Comparison of ENCODE assay signal across 1 cellular context in genomic region chr15:84638103-84638502, GRCh38.
A peak's percentile ranks its signal among the peaks of the same experiment; 100 is the strongest.
TF ChIP-seq lines count a peak whose summit lies in the region.

No MANE protein-coding gene starts in this region.

TF ChIP-seq in K562, 482 proteins besides CTCF, POLR2A, EP300 and RAD21 (continued from another document):
- TF ChIP-seq HOMEZ (CRISPR knock-in tag; IDR thresholded peaks at IDR 0.05) = no peak
- TF ChIP-seq BRCA1 (IDR thresholded peaks at IDR 0.05) = no peak
- TF ChIP-seq BRCA1 (CRISPR knock-in tag; IDR thresholded peaks at IDR 0.05) = no peak
- 0 out of 2 replicates have a peak, but pooled peaks have one; percentile 31 for TF ChIP-seq ZNF592 (IDR thresholded peaks at IDR 0.05)
- no peak for TF ChIP-seq GABPA (tag; conservative IDR thresholded peaks at IDR 0.05; ENCODE audit: low read depth)
- no peak for TF ChIP-seq GTF2B (IDR thresholded peaks at IDR 0.05; ENCODE audit: extremely low read depth, insufficient read length)
- TF ChIP-seq ZNF79 (CRISPR knock-in tag; IDR thresholded peaks at IDR 0.05; ENCODE audit: low read depth) = no peak
- no peak for TF ChIP-seq CREB5 (CRISPR knock-in tag; IDR thresholded peaks at IDR 0.05)
- TF ChIP-seq ZNF347 (CRISPR knock-in tag; IDR thresholded peaks at IDR 0.05; ENCODE audit: low read depth) = no peak
- 0 out of 2 replicates have a peak, but pooled peaks have one; percentile 9 for TF ChIP-seq NFE2 (IDR thresholded peaks at IDR 0.05; ENCODE audit: low read depth)
- TF ChIP-seq DACH1 (IDR thresholded peaks at IDR 0.05; ENCODE audit: partially characterized antibody) = no peak
- TF ChIP-seq MAX (CRISPR knock-in tag; IDR thresholded peaks at IDR 0.05) = 0 out of 2 replicates have a peak, but pooled peaks have one; percentile 16
- TF ChIP-seq, protein P1, sequence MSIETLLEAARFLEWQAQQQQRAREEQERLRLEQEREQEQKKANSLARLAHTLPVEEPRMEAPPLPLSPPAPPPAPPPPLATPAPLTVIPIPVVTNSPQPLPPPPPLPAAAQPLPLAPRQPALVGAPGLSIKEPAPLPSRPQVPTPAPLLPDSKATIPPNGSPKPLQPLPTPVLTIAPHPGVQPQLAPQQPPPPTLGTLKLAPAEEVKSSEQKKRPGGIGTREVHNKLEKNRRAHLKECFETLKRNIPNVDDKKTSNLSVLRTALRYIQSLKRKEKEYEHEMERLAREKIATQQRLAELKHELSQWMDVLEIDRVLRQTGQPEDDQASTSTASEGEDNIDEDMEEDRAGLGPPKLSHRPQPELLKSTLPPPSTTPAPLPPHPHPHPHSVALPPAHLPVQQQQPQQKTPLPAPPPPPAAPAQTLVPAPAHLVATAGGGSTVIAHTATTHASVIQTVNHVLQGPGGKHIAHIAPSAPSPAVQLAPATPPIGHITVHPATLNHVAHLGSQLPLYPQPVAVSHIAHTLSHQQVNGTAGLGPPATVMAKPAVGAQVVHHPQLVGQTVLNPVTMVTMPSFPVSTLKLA (conservative IDR thresholded peaks at IDR 0.05) = peak in 1 of 2 experiments; percentile 33; a peak in 1 of 4 replicates
- no peak for TF ChIP-seq ZNF324 (CRISPR knock-in tag; IDR thresholded peaks at IDR 0.05)
- TF ChIP-seq C11orf30 (IDR thresholded peaks at IDR 0.05; ENCODE audit: low read depth) = no peak
- TF ChIP-seq NR2C2 (CRISPR knock-in tag; IDR thresholded peaks at IDR 0.05) = no peak
- no peak for TF ChIP-seq NR2C2 (tag; IDR thresholded peaks at IDR 0.05)
- TF ChIP-seq PHF20 (IDR thresholded peaks at IDR 0.05; ENCODE audit: partially characterized antibody) = no peak
- TF ChIP-seq COPS2 (conservative IDR thresholded peaks at IDR 0.05) = no peak
- TF ChIP-seq NCOR1 (IDR thresholded peaks at IDR 0.05) = no peak
- no peak; the same call in 1 of the 2 replicates for TF ChIP-seq ZNF24 (IDR thresholded peaks at IDR 0.05)
- TF ChIP-seq HNRNPH1 (optimal IDR thresholded peaks at IDR 0.05; ENCODE audit: low read depth, low read length) = no peak
- TF ChIP-seq MTA1 (IDR thresholded peaks at IDR 0.05; ENCODE audit: borderline replicate concordance) = no peak
- TF ChIP-seq NFYB (IDR thresholded peaks at IDR 0.05; ENCODE audit: extremely low read depth, insufficient read length) = no peak
- no peak for TF ChIP-seq MTF1 (CRISPR knock-in tag; IDR thresholded peaks at IDR 0.05; ENCODE audit: borderline replicate concordance)
- TF ChIP-seq, protein P2, sequence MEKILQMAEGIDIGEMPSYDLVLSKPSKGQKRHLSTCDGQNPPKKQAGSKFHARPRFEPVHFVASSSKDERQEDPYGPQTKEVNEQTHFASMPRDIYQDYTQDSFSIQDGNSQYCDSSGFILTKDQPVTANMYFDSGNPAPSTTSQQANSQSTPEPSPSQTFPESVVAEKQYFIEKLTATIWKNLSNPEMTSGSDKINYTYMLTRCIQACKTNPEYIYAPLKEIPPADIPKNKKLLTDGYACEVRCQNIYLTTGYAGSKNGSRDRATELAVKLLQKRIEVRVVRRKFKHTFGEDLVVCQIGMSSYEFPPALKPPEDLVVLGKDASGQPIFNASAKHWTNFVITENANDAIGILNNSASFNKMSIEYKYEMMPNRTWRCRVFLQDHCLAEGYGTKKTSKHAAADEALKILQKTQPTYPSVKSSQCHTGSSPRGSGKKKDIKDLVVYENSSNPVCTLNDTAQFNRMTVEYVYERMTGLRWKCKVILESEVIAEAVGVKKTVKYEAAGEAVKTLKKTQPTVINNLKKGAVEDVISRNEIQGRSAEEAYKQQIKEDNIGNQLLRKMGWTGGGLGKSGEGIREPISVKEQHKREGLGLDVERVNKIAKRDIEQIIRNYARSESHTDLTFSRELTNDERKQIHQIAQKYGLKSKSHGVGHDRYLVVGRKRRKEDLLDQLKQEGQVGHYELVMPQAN (IDR thresholded peaks at IDR 0.05; ENCODE audit: borderline replicate concordance) = 0 out of 2 replicates have a peak, but pooled peaks have one; percentile 12
- TF ChIP-seq, protein P3, sequence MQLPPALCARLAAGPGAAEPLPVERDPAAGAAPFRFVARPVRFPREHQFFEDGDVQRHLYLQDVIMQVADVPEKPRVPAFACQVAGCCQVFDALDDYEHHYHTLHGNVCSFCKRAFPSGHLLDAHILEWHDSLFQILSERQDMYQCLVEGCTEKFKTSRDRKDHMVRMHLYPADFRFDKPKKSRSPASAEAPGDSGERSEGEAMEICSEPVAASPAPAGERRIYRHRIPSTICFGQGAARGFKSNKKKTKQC (CRISPR knock-in tag; IDR thresholded peaks at IDR 0.05) = no peak
- TF ChIP-seq CCAR2 (IDR thresholded peaks at IDR 0.05; ENCODE audit: low read depth, low read length) = no peak
- peak; percentile 65; the same call in 1 of the 2 replicates for TF ChIP-seq ARID2 (IDR thresholded peaks at IDR 0.05)
- TF ChIP-seq, protein P4, sequence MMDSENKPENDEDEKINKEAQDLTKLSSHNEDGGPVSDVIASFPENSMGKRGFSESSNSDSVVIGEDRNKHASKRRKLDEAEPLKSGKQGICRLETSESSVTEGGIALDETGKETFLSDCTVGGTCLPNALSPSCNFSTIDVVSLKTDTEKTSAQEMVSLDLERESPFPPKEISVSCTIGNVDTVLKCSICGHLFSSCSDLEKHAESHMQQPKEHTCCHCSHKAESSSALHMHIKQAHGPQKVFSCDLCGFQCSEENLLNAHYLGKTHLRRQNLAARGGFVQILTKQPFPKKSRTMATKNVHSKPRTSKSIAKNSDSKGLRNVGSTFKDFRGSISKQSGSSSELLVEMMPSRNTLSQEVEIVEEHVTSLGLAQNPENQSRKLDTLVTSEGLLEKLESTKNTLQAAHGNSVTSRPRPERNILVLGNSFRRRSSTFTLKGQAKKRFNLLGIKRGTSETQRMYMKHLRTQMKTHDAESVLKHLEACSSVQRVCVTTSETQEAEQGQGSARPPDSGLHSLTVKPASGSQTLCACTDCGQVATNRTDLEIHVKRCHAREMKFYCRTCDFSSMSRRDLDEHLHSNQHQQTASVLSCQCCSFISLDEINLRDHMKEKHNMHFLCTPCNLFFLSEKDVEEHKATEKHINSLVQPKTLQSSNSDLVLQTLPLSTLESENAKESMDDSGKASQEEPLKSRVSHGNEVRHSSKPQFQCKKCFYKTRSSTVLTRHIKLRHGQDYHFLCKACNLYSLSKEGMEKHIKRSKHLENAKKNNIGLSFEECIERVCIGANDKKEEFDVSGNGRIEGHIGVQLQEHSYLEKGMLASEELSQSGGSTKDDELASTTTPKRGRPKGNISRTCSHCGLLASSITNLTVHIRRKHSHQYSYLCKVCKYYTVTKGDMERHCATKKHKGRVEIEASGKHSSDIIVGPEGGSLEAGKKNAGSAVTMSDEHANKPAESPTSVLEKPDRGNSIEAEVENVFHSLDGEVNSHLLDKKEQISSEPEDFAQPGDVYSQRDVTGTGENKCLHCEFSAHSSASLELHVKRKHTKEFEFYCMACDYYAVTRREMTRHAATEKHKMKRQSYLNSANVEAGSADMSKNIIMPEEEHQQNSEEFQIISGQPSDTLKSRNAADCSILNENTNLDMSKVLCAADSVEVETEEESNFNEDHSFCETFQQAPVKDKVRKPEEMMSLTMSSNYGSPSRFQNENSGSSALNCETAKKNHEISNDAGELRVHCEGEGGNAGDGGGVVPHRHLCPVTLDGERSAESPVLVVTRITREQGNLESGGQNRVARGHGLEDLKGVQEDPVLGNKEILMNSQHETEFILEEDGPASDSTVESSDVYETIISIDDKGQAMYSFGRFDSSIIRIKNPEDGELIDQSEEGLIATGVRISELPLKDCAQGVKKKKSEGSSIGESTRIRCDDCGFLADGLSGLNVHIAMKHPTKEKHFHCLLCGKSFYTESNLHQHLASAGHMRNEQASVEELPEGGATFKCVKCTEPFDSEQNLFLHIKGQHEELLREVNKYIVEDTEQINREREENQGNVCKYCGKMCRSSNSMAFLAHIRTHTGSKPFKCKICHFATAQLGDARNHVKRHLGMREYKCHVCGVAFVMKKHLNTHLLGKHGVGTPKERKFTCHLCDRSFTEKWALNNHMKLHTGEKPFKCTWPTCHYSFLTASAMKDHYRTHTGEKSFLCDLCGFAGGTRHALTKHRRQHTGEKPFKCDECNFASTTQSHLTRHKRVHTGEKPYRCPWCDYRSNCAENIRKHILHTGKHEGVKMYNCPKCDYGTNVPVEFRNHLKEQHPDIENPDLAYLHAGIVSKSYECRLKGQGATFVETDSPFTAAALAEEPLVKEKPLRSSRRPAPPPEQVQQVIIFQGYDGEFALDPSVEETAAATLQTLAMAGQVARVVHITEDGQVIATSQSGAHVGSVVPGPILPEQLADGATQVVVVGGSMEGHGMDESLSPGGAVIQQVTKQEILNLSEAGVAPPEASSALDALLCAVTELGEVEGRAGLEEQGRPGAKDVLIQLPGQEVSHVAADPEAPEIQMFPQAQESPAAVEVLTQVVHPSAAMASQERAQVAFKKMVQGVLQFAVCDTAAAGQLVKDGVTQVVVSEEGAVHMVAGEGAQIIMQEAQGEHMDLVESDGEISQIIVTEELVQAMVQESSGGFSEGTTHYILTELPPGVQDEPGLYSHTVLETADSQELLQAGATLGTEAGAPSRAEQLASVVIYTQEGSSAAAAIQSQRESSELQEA (IDR thresholded peaks at IDR 0.05; ENCODE audit: low read depth) = no peak
- TF ChIP-seq SMC3 (conservative IDR thresholded peaks at IDR 0.05; ENCODE audit: insufficient read depth, low read depth, low read length) = peak; percentile 36
- TF ChIP-seq MYC (IDR thresholded peaks at IDR 0.05; ENCODE audit: low read depth, low read length) = peak; percentile 48; the same call in 1 of the 2 replicates
- TF ChIP-seq MYC (CRISPR knock-in tag; IDR thresholded peaks at IDR 0.05; ENCODE audit: borderline replicate concordance, low read depth) = no peak
